Comparison of ENCODE assay signal across 9 cellular contexts in the genomic region with DNA sequence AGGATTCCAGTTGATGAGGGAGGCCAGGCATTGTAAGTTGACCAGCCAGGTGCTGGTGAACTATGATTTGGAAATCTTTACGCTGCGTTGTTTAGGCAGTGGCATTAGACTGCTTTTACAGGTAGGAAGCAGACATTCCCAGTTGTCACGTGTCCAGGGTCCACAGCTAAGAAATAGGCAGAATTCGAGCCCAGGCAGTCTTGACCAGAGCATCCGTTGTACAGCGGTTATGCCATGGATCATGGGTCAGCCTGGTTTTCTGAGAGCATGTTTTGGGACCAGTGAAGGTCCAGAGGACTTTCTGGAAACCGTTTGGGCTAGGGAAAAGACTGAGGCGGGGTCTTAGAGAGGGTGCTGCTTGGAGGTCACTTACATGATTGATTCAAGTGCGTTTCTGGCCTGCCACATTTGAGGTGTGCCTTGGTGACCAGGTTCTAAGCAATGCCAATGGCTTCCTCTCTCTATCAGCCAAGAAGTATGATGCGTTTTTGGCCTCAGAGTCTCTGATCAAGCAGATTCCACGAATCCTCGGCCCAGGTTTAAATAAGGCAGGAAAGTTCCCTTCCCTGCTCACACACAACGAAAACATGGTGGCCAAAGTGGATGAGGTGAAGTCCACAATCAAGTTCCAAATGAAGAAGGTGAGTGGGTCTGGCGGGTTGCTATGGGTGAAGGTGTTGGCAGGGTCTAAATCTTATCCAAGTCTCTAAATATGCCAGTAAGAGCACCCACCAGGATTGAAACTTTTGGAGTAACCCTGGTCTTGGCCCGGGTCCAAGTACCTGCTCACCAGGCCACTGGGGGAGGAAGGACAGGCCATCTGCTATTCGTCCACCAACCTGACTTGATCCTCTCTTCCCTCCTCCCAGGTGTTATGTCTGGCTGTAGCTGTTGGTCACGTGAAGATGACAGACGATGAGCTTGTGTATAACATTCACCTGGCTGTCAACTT. TPM values are rescaled to one million over a fixed set of nuclear protein-coding genes. Genes with fewer than 3 reads are reported as not detected.
A peak's percentile ranks its signal among the peaks of the same experiment; 100 is the strongest.
DNase-seq lines count a peak whose midpoint lies in the region; ATAC-seq and TF ChIP-seq lines count a peak whose summit lies in the region.
"Had no signal": no experiment of that assay in that cellular context is flagged by ENCODE, and none has a peak within 500 bp of the region (broad histone marks: within the 10 kb centered on the region; RNA-seq: fewer than 3 reads in every experiment).

No MANE protein-coding gene starts in this region.

- H3K36me3 ChIP-seq in Caco-2 (ENCODE audit: control insufficient read depth, insufficient read depth, low read length) (peaks cover 8% of the 10 kb centered on the region; the same call in 1 of the 2 replicates), Loucy (ENCODE audit: insufficient read depth, low read length) (peaks cover 45% of the 10 kb centered on the region), body of pancreas (replicated peaks in 1 of 2; ENCODE audit: insufficient read depth in 1 of 2, low read depth in 2 of 2) (peaks cover 0 to 4% of the 10 kb centered on the region in 2 donors), mesenchymal stem cell (ENCODE audit: control insufficient read depth in 1 of 2, insufficient read depth in 2 of 2, low read depth in 1 of 2, low read length in 2 of 2) (peaks cover 50 to 60% of the 10 kb centered on the region in 2 experiments)

- no peaks in the 10 kb centered on the region for H3K9me2 ChIP-seq in Loucy (replicated peaks; ENCODE audit: low read depth, low read length)

- no peak overlapping the region for H2AK5ac ChIP-seq in mesenchymal stem cell (ENCODE audit: low read length, severe bottlenecking)

- H3K9me3 ChIP-seq in Caco-2 (no peaks in the 10 kb centered on the region), Loucy (ENCODE audit: insufficient read depth, low read depth, low read length) (no peaks in the 10 kb centered on the region), body of pancreas (no peaks in the 10 kb centered on the region), mesenchymal stem cell (ENCODE audit: control insufficient read depth, low read length) (no peaks in the 10 kb centered on the region)

- 37 to 43% methylated on average over 17 to 18 of the region's 18 CpGs for WGBS in body of pancreas, 2 donors
- 17% methylated on average over 15 of the region's 18 CpGs for WGBS in mesenchymal stem cell

- H3K4me2 ChIP-seq in Loucy (ENCODE audit: low read depth, low read length, poor library complexity, severe bottlenecking), result peak overlapping the region; percentile 89
- peak overlapping the region; percentile 70 for H3K4me2 ChIP-seq in mesenchymal stem cell (ENCODE audit: low read length, poor library complexity, severe bottlenecking)

- no peak overlapping the region for H3K4ac ChIP-seq in mesenchymal stem cell (ENCODE audit: low read depth in 1 of 2, low read length in 2 of 2)

- H3K27me3 ChIP-seq in Caco-2 (replicated peaks; ENCODE audit: control insufficient read depth, insufficient read depth, low read length), result no peaks in the 10 kb centered on the region
- H3K27me3 ChIP-seq in Loucy (ENCODE audit: insufficient read depth, low read length, poor library complexity, severe bottlenecking), result peaks cover 13% of the 10 kb centered on the region
- no peaks in the 10 kb centered on the region for H3K27me3 ChIP-seq in body of pancreas
- no peaks in the 10 kb centered on the region for H3K27me3 ChIP-seq in mesenchymal stem cell (ENCODE audit: control insufficient read depth in 1 of 2, insufficient read depth in 1 of 2, low read length in 2 of 2)

- CTCF ChIA-PET in Caco-2 (lab: Charles Lee), result no interaction called here

- DNase-seq in Caco-2 (no peak), body of pancreas (peak in 3 of 4 donors; percentile 49 to 63 (median 52)), mesenchymal stem cell (no peak), GOT3 (lab: John Stamatoyannopoulos, UW) (no peak), epidermal melanocyte (ENCODE audit: insufficient read length, low spot score) (no peak), OCI-M1 (lab: John Stamatoyannopoulos, UW) (no peak)

- peaks cover 82% of the 10 kb centered on the region for H3K36me3 Mint-ChIP-seq in Caco-2 (ENCODE audit: insufficient read depth, unreplicated experiment)

- H3K9me3 Mint-ChIP-seq in Caco-2 (ENCODE audit: unreplicated experiment), result no peaks in the 10 kb centered on the region

- no peak overlapping the region for H4K91ac ChIP-seq in mesenchymal stem cell (ENCODE audit: low read length)

- peaks cover 57% of the 10 kb centered on the region for H4K20me1 ChIP-seq in Loucy (ENCODE audit: insufficient read depth, low read length, poor library complexity, severe bottlenecking)

- TSS peak; percentile 57 for BruUV-seq in Caco-2 (replicated peaks; lab: Mats Ljungman, UMichigan)

- 0 out of 2 replicates have a peak, but pooled peaks cover 3% of the 10 kb centered on the region for H3F3A ChIP-seq in Loucy (ENCODE audit: low read depth)

- H3K79me1 ChIP-seq in mesenchymal stem cell (replicated peaks; ENCODE audit: low read length, poor library complexity, severe bottlenecking), result peaks cover 3% of the 10 kb centered on the region

- peak overlapping the region; percentile 86 for H3K4me3 Mint-ChIP-seq in Caco-2 (ENCODE audit: unreplicated experiment)

- H3K4me1 ChIP-seq in Caco-2 (peaks cover 30% of the 10 kb centered on the region), Loucy (ENCODE audit: insufficient read depth, low read length, poor library complexity, severe bottlenecking) (peaks cover 29% of the 10 kb centered on the region), body of pancreas (peaks cover 36% of the 10 kb centered on the region), mesenchymal stem cell (ENCODE audit: control insufficient read depth, insufficient read depth, low read depth, low read length) (peaks cover 19% of the 10 kb centered on the region)

- no peak overlapping the region for H4K8ac ChIP-seq in mesenchymal stem cell (ENCODE audit: low read length)

- H3K27me3 Mint-ChIP-seq in Caco-2 (ENCODE audit: insufficient read depth, unreplicated experiment), result no peaks in the 10 kb centered on the region

- POLR2A ChIA-PET in Caco-2 (lab: Charles Lee), result interaction anchor here (0.7 kb wide), 1 partner anchor 677 kb away, joined by 3 read pairs; no protein-coding TSS in a partner anchor

- peak overlapping the region; percentile 86 for H3K4me3 ChIP-seq in Caco-2 (ENCODE audit: low read depth, low read length)
- peak overlapping the region; percentile 99 for H3K4me3 ChIP-seq in Loucy (ENCODE audit: low read length, poor library complexity, severe bottlenecking)
- peak overlapping the region; percentile 43 to 77 for H3K4me3 ChIP-seq in body of pancreas
- peak overlapping the region; percentile 79 to 86 for H3K4me3 ChIP-seq in mesenchymal stem cell (ENCODE audit: insufficient read depth in 1 of 2, low read depth in 1 of 2, low read length in 2 of 2)

- H2BK5ac ChIP-seq in mesenchymal stem cell (ENCODE audit: low read depth, low read length, poor library complexity, severe bottlenecking), result no peak overlapping the region

- H2BK15ac ChIP-seq in mesenchymal stem cell (ENCODE audit: low read depth, poor library complexity, severe bottlenecking), result no peak overlapping the region

- H3K14ac ChIP-seq in mesenchymal stem cell (ENCODE audit: low read length in 2 of 2), result no peak overlapping the region

- TF ChIP-seq CTCF in Caco-2 (IDR thresholded peaks at IDR 0.05; ENCODE audit: insufficient read depth in 1 of 2, low read depth in 1 of 2, low read length in 1 of 2, severe bottlenecking in 1 of 2, unreplicated experiment in 1 of 2), result no peak
- no peak for TF ChIP-seq CTCF in Loucy (conservative IDR thresholded peaks at IDR 0.05; ENCODE audit: low read length)
- TF ChIP-seq CTCF in body of pancreas (IDR thresholded peaks at IDR 0.05), result no peak

- H3K4me1 Mint-ChIP-seq in Caco-2 (ENCODE audit: low read depth, unreplicated experiment), result peaks cover 26% of the 10 kb centered on the region

- TF ChIP-seq POLR2A in body of pancreas (IDR thresholded peaks at IDR 0.05), result peak in 1 of 3 donors; percentile 6

- no peak overlapping the region for H2AFZ ChIP-seq in Loucy (ENCODE audit: low read length)
- H2AFZ ChIP-seq in mesenchymal stem cell (ENCODE audit: low read depth, low read length), result no peak overlapping the region

- H3K27ac ChIP-seq in body of pancreas (peak overlapping the region; percentile 16 to 92 (median 92)), mesenchymal stem cell (ENCODE audit: low read length, poor library complexity, severe bottlenecking) (peak overlapping the region; percentile 90)

- ATAC-seq in body of pancreas (no peak), HG03095 (IDR thresholded peaks at IDR 0.05; ENCODE audit: unreplicated experiment) (no peak)

- H3K79me2 ChIP-seq in Loucy (ENCODE audit: insufficient read depth, low read length), result peaks cover 52% of the 10 kb centered on the region

- no peak overlapping the region for H3K23ac ChIP-seq in mesenchymal stem cell (ENCODE audit: low read length in 2 of 2)

- intact Hi-C loops in Caco-2 (cut with micrococcal nuclease; ENCODE audit: unreplicated experiment), result no loop called here
- intact Hi-C loops in body of pancreas (cut with DNase I), result no loop called here

- peak overlapping the region; percentile 88 for H3K27ac Mint-ChIP-seq in Caco-2 (ENCODE audit: unreplicated experiment)

- H3K18ac ChIP-seq in mesenchymal stem cell (ENCODE audit: low read depth in 1 of 2, low read length in 2 of 2), result peak overlapping the region in 1 of 2 experiments; percentile 23

- no peak overlapping the region for H2BK120ac ChIP-seq in mesenchymal stem cell (ENCODE audit: low read depth, low read length)

- peak overlapping the region; percentile 100 for H3K9ac ChIP-seq in Loucy (ENCODE audit: low read depth, low read length, poor library complexity, severe bottlenecking)
- peak overlapping the region; percentile 96 for H3K9ac ChIP-seq in mesenchymal stem cell (ENCODE audit: low read length)

- no peak overlapping the region for H2BK12ac ChIP-seq in mesenchymal stem cell (ENCODE audit: low read length in 2 of 2)

RNA-seq across cellular contexts. Expression of a gene that starts 1.8 kb away (rescaled TPM):
- total RNA-seq in Caco-2 (2022) (1,082 and 1,106 TPM in 2 replicates), body of pancreas (100 to 1,000 TPM; 563 to 782 TPM)
- polyA plus RNA-seq in mesenchymal stem cell (2013, experiment 1 of 2), result 1,727 TPM
- 1,711 TPM for polyA plus RNA-seq in mesenchymal stem cell (2013, experiment 2 of 2)

RNA-seq across cellular contexts. Expression of a gene that starts 17.8 kb away (rescaled TPM):
- total RNA-seq in Caco-2 (2022), result 10.5 and 12.4 TPM in 2 replicates
- 1 to 10 TPM; 4.9 to 9.2 TPM for total RNA-seq in body of pancreas
- 2.3 TPM for polyA plus RNA-seq in mesenchymal stem cell (2013, experiment 1 of 2)
- 2.3 TPM for polyA plus RNA-seq in mesenchymal stem cell (2013, experiment 2 of 2)

RNA-seq across cellular contexts. Expression of a gene that starts 26.9 kb away (rescaled TPM):
- 51.8 and 57.2 TPM in 2 replicates for total RNA-seq in Caco-2 (2022)
- total RNA-seq in body of pancreas, result 1 to 10 TPM; 6.5 to 8.9 TPM
- 41.3 TPM for polyA plus RNA-seq in mesenchymal stem cell (2013, experiment 1 of 2)
- 39.0 TPM for polyA plus RNA-seq in mesenchymal stem cell (2013, experiment 2 of 2)

RNA-seq across cellular contexts. Expression of a gene that starts 42.7 kb away (rescaled TPM):
- total RNA-seq in Caco-2 (2022) (not detected in 2 replicates), body of pancreas (not detected)
- polyA plus RNA-seq in mesenchymal stem cell (2013, experiment 1 of 2), result not detected
- not detected for polyA plus RNA-seq in mesenchymal stem cell (2013, experiment 2 of 2)
- total RNA-seq: RPMI7951 had no signal

Comparison
In these comparisons a context has a peak if more than half of its experiments do, and no peak if none do; other contexts are left out.
1. DNase-seq: peak in body of pancreas (3 of 4); none in Caco-2 (0 of 2), mesenchymal stem cell (single experiment), GOT3 (single experiment), epidermal melanocyte (single experiment) and OCI-M1 (single experiment).
2. Peak in every context shown above with its lines, with median percentiles within 50 percentile points of each other: H3K4me3 ChIP-seq.